In genomic region chr11:33028537-33028914, GRCh38 we compare ENCODE assay signal across 22 cellular contexts.
"Had no signal": no experiment of that assay in that cellular context is flagged by ENCODE, and none has a peak within 500 bp of the region (broad histone marks: within the 10 kb centered on the region; RNA-seq: fewer than 3 reads in every experiment).

No MANE protein-coding gene starts in this region.

- DNase-seq: activated CD4-positive, alpha-beta T cell treated with anti-CD3 and anti-CD28 coated beads for 4 hours; activated CD4-positive, alpha-beta T cell treated with anti-CD3 and anti-CD28 coated beads, Interleukin-2, amount 50 U/mL, for 48 hours; activated CD4-positive, CD25-positive, alpha-beta regulatory T cell; activated CD8-positive, alpha-beta memory T cell treated with anti-CD3 and anti-CD28 coated beads, Interleukin-2, amount 50 U/mL, for 48 hours; activated naive CD4-positive, alpha-beta T cell treated with Interleukin-2 at 50 U/mL for 16 hours; activated naive CD8-positive, alpha-beta T cell treated with anti-CD3 and anti-CD28 coated beads for 36 hours; activated T-cell treated with anti-CD3 and anti-CD28 coated beads, Interleukin-2, amount 50 U/mL, for 4 hours; amniotic stem cell; effector CD8-positive, alpha-beta T cell; foreskin keratinocyte; immature natural killer cell; left ventricle myocardium inferior; midbrain; ovary; psoas muscle; stimulated activated CD4-positive, alpha-beta T cell treated with anti-CD3 and anti-CD28 coated beads, Interleukin-12 subunit alpha, Interleukin-12 subunit beta, amount 100 ng/mL, for 4 hours; stimulated activated CD4-positive, alpha-beta T cell treated with anti-CD3 and anti-CD28 coated beads, Interleukin-4, amount 100 ng/mL, for 4 hours; T1000 had no signal

- H3K27me3 ChIP-seq: cardiac muscle cell, foreskin keratinocyte, ovary, right atrium auricular region, tibial nerve had no signal

- H3K4me3 ChIP-seq: cardiac muscle cell, left ventricle myocardium inferior, ovary, psoas muscle, right atrium auricular region had no signal

- ATAC-seq: activated T-cell treated with anti-CD3 and anti-CD28 coated beads, Interleukin-2, amount 50 U/mL, for 4 hours; foreskin keratinocyte; natural killer cell treated with Interleukin-12 subunit alpha and Interleukin-12 subunit beta and Interleukin-15 and Interleukin-18, amount 100 ng/mL, for 72 hours; psoas muscle had no signal

- H3K27ac ChIP-seq: cardiac muscle cell, foreskin keratinocyte, left ventricle myocardium inferior, ovary, psoas muscle, right atrium auricular region had no signal
